26 cellular contexts compared by ENCODE assay signal in genomic region chr2:154261473-154262027, GRCh38.
"Had no signal": no experiment of that assay in that cellular context is flagged by ENCODE, and none has a peak within 500 bp of the region (broad histone marks: within the 10 kb centered on the region; RNA-seq: fewer than 3 reads in every experiment).

No MANE protein-coding gene starts in this region.

- H3K27me3 Mint-ChIP-seq: naive thymus-derived CD8-positive, alpha-beta T cell; stimulated activated naive CD8-positive, alpha-beta T cell treated with anti-CD3 and anti-CD28 coated beads, Interleukin-15, amount 100 ng/mL, for 72 hours had no signal

- H3K27ac ChIP-seq: dorsolateral prefrontal cortex, esophagus muscularis mucosa, heart right ventricle, left lung, prostate gland, right atrium auricular region, suprapubic skin, transverse colon, vagina had no signal

- H3K4me1 ChIP-seq: esophagus muscularis mucosa, heart right ventricle, left lung, prostate gland, right atrium auricular region, suprapubic skin, transverse colon, vagina had no signal

- H3K4me1 Mint-ChIP-seq: naive thymus-derived CD8-positive, alpha-beta T cell; nephron progenitor cell; stimulated activated naive CD8-positive, alpha-beta T cell treated with anti-CD3 and anti-CD28 coated beads, Interleukin-15, amount 100 ng/mL, for 72 hours had no signal

- H3K27me3 ChIP-seq: dorsolateral prefrontal cortex, esophagus muscularis mucosa, heart right ventricle, left lung, right atrium auricular region, suprapubic skin, transverse colon, vagina had no signal

- H3K36me3 ChIP-seq: esophagus muscularis mucosa, heart right ventricle, left lung, prostate gland, right atrium auricular region, suprapubic skin, transverse colon, vagina had no signal

- DNase-seq: dorsolateral prefrontal cortex; effector CD4-positive, alpha-beta T cell; foreskin melanocyte; glutamatergic neuron; heart right ventricle; hippocampal formation; left cardiac atrium; left lung; mesendoderm; naive thymus-derived CD8-positive, alpha-beta T cell; nephron progenitor cell; nucleus accumbens; stimulated activated CD4-positive, alpha-beta T cell treated with anti-CD3 and anti-CD28 coated beads, Interleukin-12 subunit alpha, Interleukin-12 subunit beta, amount 100 ng/mL, for 4 hours; stimulated activated CD4-positive, alpha-beta T cell treated with anti-CD3 and anti-CD28 coated beads, Interleukin-1b, Interleukin-23, amount 100 ng/mL, for 48 hours; stimulated activated CD4-positive, alpha-beta T cell treated with anti-CD3 and anti-CD28 coated beads, Interleukin-4, amount 100 ng/mL, for 1 hour; stimulated activated CD8-positive, alpha-beta memory T cell treated with anti-CD3 and anti-CD28 coated beads, Interleukin-4, amount 100 ng/mL, for 48 hours; stimulated activated naive CD4-positive, alpha-beta T cell; stimulated activated naive CD8-positive, alpha-beta T cell treated with anti-CD3 and anti-CD28 coated beads, Interleukin-15, amount 100 ng/mL, for 72 hours; transverse colon had no signal

- H3K4me3 ChIP-seq: dorsolateral prefrontal cortex, esophagus muscularis mucosa, heart right ventricle, left lung, prostate gland, right atrium auricular region, smooth muscle cell, suprapubic skin, transverse colon, vagina had no signal

- H3K36me3 Mint-ChIP-seq: naive thymus-derived CD8-positive, alpha-beta T cell had no signal

- H3K9me3 ChIP-seq: esophagus muscularis mucosa, heart right ventricle, left lung, prostate gland, suprapubic skin, transverse colon, vagina had no signal

- ATAC-seq: heart right ventricle; left cardiac atrium; left lung; naive thymus-derived CD8-positive, alpha-beta T cell; sciatic nerve; stimulated activated naive CD8-positive, alpha-beta T cell treated with anti-CD3 and anti-CD28 coated beads, Interleukin-15, amount 100 ng/mL, for 72 hours had no signal

- H3K4me3 Mint-ChIP-seq: naive thymus-derived CD8-positive, alpha-beta T cell; nephron progenitor cell; stimulated activated naive CD8-positive, alpha-beta T cell treated with anti-CD3 and anti-CD28 coated beads, Interleukin-15, amount 100 ng/mL, for 72 hours had no signal

- H3K9me3 Mint-ChIP-seq: nephron progenitor cell had no signal

- H3K27ac Mint-ChIP-seq: naive thymus-derived CD8-positive, alpha-beta T cell; nephron progenitor cell; stimulated activated naive CD8-positive, alpha-beta T cell treated with anti-CD3 and anti-CD28 coated beads, Interleukin-15, amount 100 ng/mL, for 72 hours had no signal
